In genomic region chr2:27212626-27213471, GRCh38 we compare ENCODE assay signal across 9 cellular contexts. TPM values are rescaled to one million over a fixed set of nuclear protein-coding genes. Genes with fewer than 3 reads are reported as not detected.
DNase-seq lines count a peak whose midpoint lies in the region; ATAC-seq and TF ChIP-seq lines count a peak whose summit lies in the region.
"Had no signal": no experiment of that assay in that cellular context is flagged by ENCODE, and none has a peak within 500 bp of the region (broad histone marks: within the 10 kb centered on the region; RNA-seq: fewer than 3 reads in every experiment).

No MANE protein-coding gene starts in this region.

- no peak overlapping the region for H3K23ac ChIP-seq in H9 (ENCODE audit: insufficient read length, low read depth, low read length)
- no peak overlapping the region for H3K23ac ChIP-seq in trophoblast cell (ENCODE audit: low read length)

- H3K79me2 ChIP-seq in H9 (ENCODE audit: insufficient read depth, low read length) (peaks cover 2% of the 10 kb centered on the region; the same call in 1 of the 2 replicates), trophoblast cell (ENCODE audit: control insufficient read depth, insufficient read depth, low read length, poor library complexity) (peaks cover 20% of the 10 kb centered on the region)

- H4K12ac ChIP-seq in trophoblast cell (ENCODE audit: low read depth, low read length) = peak overlapping the region; percentile 99

- no peak overlapping the region for H2BK12ac ChIP-seq in H9 (ENCODE audit: insufficient read length, low read depth, low read length)
- H2BK12ac ChIP-seq in trophoblast cell (ENCODE audit: low read length) = no peak overlapping the region

- H2BK120ac ChIP-seq in H9 (ENCODE audit: low read depth, low read length, poor library complexity, severe bottlenecking) (no peak overlapping the region), trophoblast cell (ENCODE audit: insufficient read depth, low read length, poor library complexity) (peak overlapping the region; percentile 93)

- H3K4me3 Mint-ChIP-seq in H9 = peak overlapping the region; percentile 99
- peak overlapping the region; percentile 98 for H3K4me3 Mint-ChIP-seq in activated T-helper 17 cell treated with anti-CD3 and anti-CD28 coated beads, Interleukin-2, amount 50 U/mL, for 72 hours

- H4K5ac ChIP-seq in H9 (ENCODE audit: insufficient read length, low read depth, low read length) = no peak overlapping the region

- H2AFZ ChIP-seq in H9 (ENCODE audit: low read length) (no peak overlapping the region), trophoblast cell (ENCODE audit: insufficient read depth, low read length, poor library complexity) (peak overlapping the region; percentile 90)

- H3K27me3 Mint-ChIP-seq in H9 (ENCODE audit: low read depth) = no peaks in the 10 kb centered on the region
- no peaks in the 10 kb centered on the region for H3K27me3 Mint-ChIP-seq in activated T-helper 17 cell treated with anti-CD3 and anti-CD28 coated beads, Interleukin-2, amount 50 U/mL, for 72 hours

- H3K79me1 ChIP-seq in H9 (ENCODE audit: insufficient read depth, low read depth, low read length, poor library complexity, severe bottlenecking) = no peaks in the 10 kb centered on the region
- peaks cover 36% of the 10 kb centered on the region for H3K79me1 ChIP-seq in trophoblast cell (ENCODE audit: low read length)

- H3K4me3 ChIP-seq in gastroesophageal sphincter = peak overlapping the region; percentile 78
- peak overlapping the region; percentile 93 for H3K4me3 ChIP-seq in trophoblast cell (ENCODE audit: low read depth, low read length)

- peak overlapping the region; percentile 88 for H3K18ac ChIP-seq in H9 (ENCODE audit: insufficient read length, low read depth, low read length)
- H3K18ac ChIP-seq in trophoblast cell (ENCODE audit: low read length) = peak overlapping the region; percentile 97

- H3K36me3 Mint-ChIP-seq in H9 (ENCODE audit: insufficient read depth in 1 of 3, low read depth in 3 of 3) = peaks cover 22 to 51% (median 49%) of the 10 kb centered on the region in 3 experiments
- peaks cover 62% of the 10 kb centered on the region for H3K36me3 Mint-ChIP-seq in activated T-helper 17 cell treated with anti-CD3 and anti-CD28 coated beads, Interleukin-2, amount 50 U/mL, for 72 hours (ENCODE audit: low read depth)

- WGBS in H9 (ENCODE audit: extremely low coverage, insufficient read length, low lambda C conversion rate) = no CpG with 5 or more reads among the region's 34 CpGs
- WGBS in gastroesophageal sphincter (ENCODE audit: low coverage in 1 of 2), 2 donors = 8 to 12% methylated on average over 23 to 29 of the region's 34 CpGs
- no CpG with 5 or more reads among the region's 34 CpGs for WGBS in trophoblast cell (ENCODE audit: extremely low coverage, insufficient coverage, insufficient read length)

- H2BK5ac ChIP-seq in H9 (ENCODE audit: insufficient read length, low read length) (no peak overlapping the region), trophoblast cell (ENCODE audit: low read depth, low read length, poor library complexity) (peak overlapping the region; percentile 92)

- H2AK5ac ChIP-seq in H9 (ENCODE audit: insufficient read length, low read length) (no peak overlapping the region), trophoblast cell (ENCODE audit: low read length) (no peak overlapping the region)

- peak; percentile 31 for ATAC-seq in activated T-helper 17 cell treated with anti-CD3 and anti-CD28 coated beads, Interleukin-2, amount 50 U/mL, for 72 hours (replicated peaks)
- peak; percentile 25 for ATAC-seq in gastroesophageal sphincter

- H3K9me3 Mint-ChIP-seq in H9 = peaks cover 0 to 1% of the 10 kb centered on the region in 2 experiments; a peak in 1 of 5 replicates
- no peaks in the 10 kb centered on the region for H3K9me3 Mint-ChIP-seq in activated T-helper 17 cell treated with anti-CD3 and anti-CD28 coated beads, Interleukin-2, amount 50 U/mL, for 72 hours

- no peak overlapping the region for H4K8ac ChIP-seq in H9 (replicated peaks; ENCODE audit: insufficient read length, low read depth, low read length)
- peak overlapping the region; percentile 99 for H4K8ac ChIP-seq in trophoblast cell (ENCODE audit: low read depth, low read length)

- H3K4me1 Mint-ChIP-seq in H9 = peaks cover 40 to 47% of the 10 kb centered on the region in 2 experiments
- peaks cover 26% of the 10 kb centered on the region for H3K4me1 Mint-ChIP-seq in activated T-helper 17 cell treated with anti-CD3 and anti-CD28 coated beads, Interleukin-2, amount 50 U/mL, for 72 hours

- no peak for TF ChIP-seq CTCF in H9 (conservative IDR thresholded peaks at IDR 0.05)
- no peak for TF ChIP-seq CTCF in gastroesophageal sphincter (IDR thresholded peaks at IDR 0.05)
- TF ChIP-seq CTCF in GM13976 (IDR thresholded peaks at IDR 0.05; ENCODE audit: borderline replicate concordance, control extremely low read depth, extremely low read depth, insufficient read depth, missing control alignments) = no peak

- TF ChIP-seq EP300 in gastroesophageal sphincter (IDR thresholded peaks at IDR 0.05) = no peak

- H3T11ph ChIP-seq in H9 (ENCODE audit: low read length) = no peak overlapping the region

- no peaks in the 10 kb centered on the region for H4K20me1 ChIP-seq in H9 (ENCODE audit: control insufficient read depth, insufficient read depth, insufficient read length)

- H2BK15ac ChIP-seq in H9 (ENCODE audit: low read depth, low read length) = no peak overlapping the region

- H3K27ac Mint-ChIP-seq in H9 = peak overlapping the region; percentile 99 to 100 (median 99)
- peak overlapping the region; percentile 98 for H3K27ac Mint-ChIP-seq in activated T-helper 17 cell treated with anti-CD3 and anti-CD28 coated beads, Interleukin-2, amount 50 U/mL, for 72 hours

- in situ Hi-C loops in GM13976 (cut with MboI; ENCODE audit: low sequenced_read_pairs, unreplicated experiment) = no loop called here

- H3K9ac ChIP-seq in H9 (ENCODE audit: extremely low read depth, insufficient read length, low read length) = peak overlapping the region; percentile 96
- peak overlapping the region; percentile 99 for H3K9ac ChIP-seq in trophoblast cell (ENCODE audit: low read length)

- peaks cover 18% of the 10 kb centered on the region for H3K23me2 ChIP-seq in H9 (ENCODE audit: insufficient read length, low read depth, low read length, poor library complexity, severe bottlenecking)

- H4K91ac ChIP-seq in H9 (ENCODE audit: insufficient read length, low read depth, low read length) = no peak overlapping the region
- H4K91ac ChIP-seq in trophoblast cell (ENCODE audit: low read depth, low read length) = peak overlapping the region; percentile 90

- DNase-seq in DMS53 (lab: John Stamatoyannopoulos, UW) (peak; percentile 77), DMS53 treated with DMSO at 0.1 percent for 48 hours (lab: John Stamatoyannopoulos, UW; ENCODE audit: unreplicated experiment) (no peak), H9 (no peak), NCI-H345 (lab: John Stamatoyannopoulos, UW) (peak; percentile 69), trophoblast cell (peak; percentile 29 to 64), GM13976 (ENCODE audit: low spot score) (no peak)

- H3K56ac ChIP-seq in H9 (ENCODE audit: insufficient read length, low read depth, low read length) = peak overlapping the region; percentile 13

- H3K36me3 ChIP-seq in gastroesophageal sphincter (peaks cover 0 to 23% of the 10 kb centered on the region in 2 donors), trophoblast cell (ENCODE audit: control insufficient read depth in 1 of 2, insufficient read depth in 2 of 2, low read length in 2 of 2) (peaks cover 6 to 9% of the 10 kb centered on the region in 2 experiments)

- peak overlapping the region; percentile 38 for H3K27ac ChIP-seq in H9 (ENCODE audit: insufficient read length, low read depth, low read length)
- peak overlapping the region; percentile 89 to 97 (median 92) for H3K27ac ChIP-seq in gastroesophageal sphincter
- peak overlapping the region; percentile 96 for H3K27ac ChIP-seq in trophoblast cell (ENCODE audit: low read depth, low read length)

- no peaks in the 10 kb centered on the region for H3K27me3 ChIP-seq in H9 (ENCODE audit: insufficient read depth, low read length)
- no peaks in the 10 kb centered on the region for H3K27me3 ChIP-seq in gastroesophageal sphincter
- no peaks in the 10 kb centered on the region for H3K27me3 ChIP-seq in trophoblast cell (ENCODE audit: insufficient read depth, low read length)

- H3K4me1 ChIP-seq in H9 (ENCODE audit: insufficient read depth, low read length) (no peaks in the 10 kb centered on the region), gastroesophageal sphincter (peaks cover 4 to 40% (median 12%) of the 10 kb centered on the region in 3 donors), trophoblast cell (ENCODE audit: control insufficient read depth in 1 of 2, insufficient read depth in 2 of 2, low read length in 2 of 2) (peaks cover 18 to 23% of the 10 kb centered on the region in 2 experiments)

- no peak overlapping the region for H2BK20ac ChIP-seq in H9 (ENCODE audit: low read depth, low read length, poor library complexity, severe bottlenecking)

- H3K14ac ChIP-seq in H9 (ENCODE audit: insufficient read depth, low read length) (peak overlapping the region; percentile 96), trophoblast cell (ENCODE audit: low read length) (peak overlapping the region; percentile 96)

- no peak for TF ChIP-seq POLR2A in gastroesophageal sphincter (IDR thresholded peaks at IDR 0.05)

- H3K4ac ChIP-seq in H9 (ENCODE audit: low read depth, low read length) = no peak overlapping the region
- H3K4ac ChIP-seq in trophoblast cell (ENCODE audit: low read depth, low read length) = peak overlapping the region; percentile 68

- H3K9me3 ChIP-seq in H9 (ENCODE audit: control insufficient read depth, low read depth, low read length) = no peaks in the 10 kb centered on the region
- H3K9me3 ChIP-seq in gastroesophageal sphincter = no peaks in the 10 kb centered on the region
- H3K9me3 ChIP-seq in trophoblast cell (ENCODE audit: insufficient read depth, low read depth, low read length) = no peaks in the 10 kb centered on the region

- peak overlapping the region; percentile 84 for H3K4me2 ChIP-seq in H9 (ENCODE audit: insufficient read depth, insufficient read length, low read length)
- peak overlapping the region; percentile 64 for H3K4me2 ChIP-seq in trophoblast cell (ENCODE audit: low read length)

RNA-seq across cellular contexts. Expression of gene SLC5A6, which starts 0.8 kb away (rescaled TPM):
- 112 and 122 TPM in 2 replicates for total RNA-seq in H9 (2021)
- total RNA-seq in activated T-helper 17 cell treated with anti-CD3 and anti-CD28 coated beads, Interleukin-2, amount 50 U/mL, for 72 hours = 10 to 100 TPM; 33.8 to 72.0 TPM
- total RNA-seq in gastroesophageal sphincter = 10 to 100 TPM in 3 of 4 donors, 1 to 10 TPM in 1; 8.3 to 16.8 (median 13.5) TPM
- polyA plus RNA-seq in trophoblast cell (2013) = 152 and 161 TPM in 2 replicates

RNA-seq across cellular contexts. Expression of gene ATRAID, which starts 1.0 kb away (rescaled TPM):
- total RNA-seq in H9 (2021) = 106 and 108 TPM in 2 replicates
- 10 to 100 TPM; 45.9 to 59.2 TPM for total RNA-seq in activated T-helper 17 cell treated with anti-CD3 and anti-CD28 coated beads, Interleukin-2, amount 50 U/mL, for 72 hours
- 100 to 1,000 TPM; 124 to 147 (median 129) TPM for total RNA-seq in gastroesophageal sphincter
- 107 and 115 TPM in 2 replicates for polyA plus RNA-seq in trophoblast cell (2013)

RNA-seq across cellular contexts. Expression of gene CAD, which starts 4.3 kb away (rescaled TPM):
- total RNA-seq in H9 (2021) (117 and 130 TPM in 2 replicates), gastroesophageal sphincter (10 to 100 TPM; 12.1 to 23.3 (median 16.3) TPM)
- total RNA-seq in activated T-helper 17 cell treated with anti-CD3 and anti-CD28 coated beads, Interleukin-2, amount 50 U/mL, for 72 hours = 100 to 1,000 TPM in 1 of 2 donors, 10 to 100 TPM in 1; 54.0 to 106 TPM
- 14.7 and 15.5 TPM in 2 replicates for polyA plus RNA-seq in trophoblast cell (2013)

RNA-seq across cellular contexts. Expression of gene SLC30A3, which starts 50.0 kb away (rescaled TPM):
- total RNA-seq in H9 (2021) = 2.5 and 3.4 TPM in 2 replicates
- under 1 TPM in 1 of 2 donors, not detected in 1; 0.50 TPM for total RNA-seq in activated T-helper 17 cell treated with anti-CD3 and anti-CD28 coated beads, Interleukin-2, amount 50 U/mL, for 72 hours
- total RNA-seq in gastroesophageal sphincter = not detected
- 3.3 and 4.0 TPM in 2 replicates for polyA plus RNA-seq in trophoblast cell (2013)
- total RNA-seq: pulmonary artery endothelial cell had no signal

Comparison
In these comparisons a context has a peak if more than half of its experiments do, and no peak if none do; other contexts are left out.
1. DNase-seq: peak in DMS53 (single experiment), NCI-H345 (single experiment) and trophoblast cell (2 of 2); none in DMS53 treated with DMSO at 0.1 percent for 48 hours (single experiment), H9 (single experiment) and GM13976 (single experiment).
2. H3K27ac ChIP-seq: peak in every context shown above with its lines; median percentile 96 in trophoblast cell; 92 in gastroesophageal sphincter; 38 in H9.